Comparison of ENCODE assay signal across 18 cellular contexts in genomic region chr16:55330726-55331647, GRCh38. TPM values are rescaled to one million over a fixed set of nuclear protein-coding genes. Genes with fewer than 3 reads are reported as not detected.
DNase-seq lines count a peak whose midpoint lies in the region; ATAC-seq and TF ChIP-seq lines count a peak whose summit lies in the region.
"Had no signal": no experiment of that assay in that cellular context is flagged by ENCODE, and none has a peak within 500 bp of the region (broad histone marks: within the 10 kb centered on the region; RNA-seq: fewer than 3 reads in every experiment).

No MANE protein-coding gene starts in this region.

- H3K27ac Mint-ChIP-seq in WTC11 (no peak overlapping the region), neural progenitor cell (no peak overlapping the region)

- DNase-seq in WTC11 (ENCODE audit: low spot score) (peak; percentile 30), iPS DF 6.9 (ENCODE audit: low read depth, low spot score) (no peak), neural progenitor cell (ENCODE audit: low spot score) (peak; percentile 41), COLO668 (lab: John Stamatoyannopoulos, UW; ENCODE audit: unreplicated experiment) (no peak), cerebellum (ENCODE audit: low spot score) (no peak), uterus (no peak)
- DNase-seq: ACHN, amygdala, GF-D8, KBM-7, mammary epithelial cell, NCI-H1092 treated with DMSO at 0.1 percent for 48 hours, NCI-H748 treated with DMSO at 0.1 percent for 48 hours, nucleus accumbens had no signal

- H3K27me3 Mint-ChIP-seq in WTC11 (ENCODE audit: low read depth) (peaks cover 99% of the 10 kb centered on the region), neural progenitor cell (ENCODE audit: insufficient read depth, low read depth) (peaks cover 74% of the 10 kb centered on the region)

- H3K4me1 Mint-ChIP-seq in WTC11 = peaks cover 35% of the 10 kb centered on the region
- H3K4me1 Mint-ChIP-seq in neural progenitor cell = peaks cover 21% of the 10 kb centered on the region

- H3K9me3 ChIP-seq in BLaER1 (peaks cover 29% of the 10 kb centered on the region), iPS DF 6.9 (ENCODE audit: control insufficient read depth, insufficient read depth, low read length) (no peaks in the 10 kb centered on the region), neural progenitor cell (ENCODE audit: low read depth) (no peaks in the 10 kb centered on the region), uterus (no peaks in the 10 kb centered on the region)

- intact Hi-C loops in uterus (cut with DNase I; ENCODE audit: low total_unique reads) = no loop called here

- H4K20me1 ChIP-seq in BLaER1 = no peaks in the 10 kb centered on the region
- H4K20me1 ChIP-seq in neural progenitor cell (ENCODE audit: low read depth) = peaks cover 8% of the 10 kb centered on the region

- H3K9me3 Mint-ChIP-seq in WTC11 (no peaks in the 10 kb centered on the region), neural progenitor cell (peaks cover 9% of the 10 kb centered on the region)

- WGBS in iPS DF 6.9 (ENCODE audit: insufficient coverage, insufficient read length) = no CpG with 5 or more reads among the region's 54 CpGs

- peak overlapping the region; percentile 89 for H2AFZ ChIP-seq in neural progenitor cell (replicated peaks)

- H3K9ac ChIP-seq in BLaER1 (no peak overlapping the region; the same call in 1 of the 2 replicates), neural progenitor cell (no peak overlapping the region)

- ATAC-seq in WTC11 (peak; percentile 33), HG03442 (IDR thresholded peaks at IDR 0.05; ENCODE audit: unreplicated experiment) (no peak)

- H3K27me3 ChIP-seq in BLaER1 (no peaks in the 10 kb centered on the region), iPS DF 6.9 (ENCODE audit: control insufficient read depth, insufficient read depth, low read length) (peaks cover 79% of the 10 kb centered on the region), neural progenitor cell (peaks cover 100% of the 10 kb centered on the region), uterus (no peaks in the 10 kb centered on the region)

- CTCF ChIA-PET in WTC11 (lab: Charles Lee) = interaction anchor here (1.3 to 2.7 kb wide), 4 partner anchors 40 to 373 kb away, joined by 5 to 13 read pairs (median 8); no protein-coding TSS in a partner anchor

- H3K4me2 ChIP-seq in BLaER1 = peak overlapping the region; percentile 64
- peak overlapping the region; percentile 88 for H3K4me2 ChIP-seq in neural progenitor cell

- peaks cover 12% of the 10 kb centered on the region for H3F3A ChIP-seq in neural progenitor cell (ENCODE audit: low read depth)

- H3K79me2 ChIP-seq in neural progenitor cell (ENCODE audit: low read depth) = no peaks in the 10 kb centered on the region

- H3K4me1 ChIP-seq in BLaER1 (peaks cover 55% of the 10 kb centered on the region), iPS DF 6.9 (ENCODE audit: control insufficient read depth, insufficient read depth, low read length) (peaks cover 4% of the 10 kb centered on the region; the same call in 1 of the 2 replicates), neural progenitor cell (peaks cover 11% of the 10 kb centered on the region), uterus (no peaks in the 10 kb centered on the region)

- H3K36me3 Mint-ChIP-seq in WTC11 (no peaks in the 10 kb centered on the region), neural progenitor cell (no peaks in the 10 kb centered on the region)

- TF ChIP-seq POLR2A in uterus (IDR thresholded peaks at IDR 0.05) = no peak

- peak overlapping the region; percentile 77 for H3K4me3 Mint-ChIP-seq in WTC11
- peak overlapping the region; percentile 24 for H3K4me3 Mint-ChIP-seq in neural progenitor cell

- peak overlapping the region; percentile 52; the same call in 1 of the 2 replicates for H3K27ac ChIP-seq in BLaER1
- no peak overlapping the region for H3K27ac ChIP-seq in iPS DF 6.9 (ENCODE audit: low read length)
- no peak overlapping the region for H3K27ac ChIP-seq in neural progenitor cell
- no peak overlapping the region for H3K27ac ChIP-seq in uterus
- H3K27ac ChIP-seq: epithelial cell of prostate had no signal

- H3K36me3 ChIP-seq in BLaER1 = no peaks in the 10 kb centered on the region
- no peaks in the 10 kb centered on the region for H3K36me3 ChIP-seq in iPS DF 6.9 (ENCODE audit: control insufficient read depth, insufficient read depth, low read length)
- H3K36me3 ChIP-seq in neural progenitor cell = no peaks in the 10 kb centered on the region
- no peaks in the 10 kb centered on the region for H3K36me3 ChIP-seq in uterus

- H3K4me3 ChIP-seq in BLaER1 (peak overlapping the region; percentile 37; the same call in 1 of the 2 replicates), iPS DF 6.9 (ENCODE audit: low read length) (peak overlapping the region; percentile 37; the same call in 1 of the 2 replicates), neural progenitor cell (peak overlapping the region; percentile 51), uterus (no peak overlapping the region)

- POLR2A ChIA-PET in WTC11 (lab: Charles Lee) = interaction anchor here (0.6 kb wide), 1 partner anchor 395 kb away, joined by 3 read pairs; no protein-coding TSS in a partner anchor

- TF ChIP-seq CTCF in WTC11 (IDR thresholded peaks at IDR 0.05) = no peak
- no peak for TF ChIP-seq CTCF in neural progenitor cell (IDR thresholded peaks at IDR 0.05)
- TF ChIP-seq CTCF in uterus (IDR thresholded peaks at IDR 0.05) = no peak

TF ChIP-seq in WTC11, 78 proteins besides CTCF, POLR2A, EP300 and RAD21:
- TF ChIP-seq NFYB (CRISPR knock-in tag; conservative IDR thresholded peaks at IDR 0.05; ENCODE audit: low read depth) = peak; percentile 63
- TF ChIP-seq MLX (CRISPR knock-in tag; IDR thresholded peaks at IDR 0.05) = no peak
TF ChIP-seq in WTC11: peak in this region for 1.

RNA-seq across cellular contexts. Expression of gene IRX6, which starts 7.0 kb away (rescaled TPM):
- total RNA-seq in WTC11 (2021) = 0.14 to 0.23 TPM (median 0.22 TPM) in 3 replicates
- total RNA-seq in neural progenitor cell (ENCODE audit: low replicate concordance) = not detected in 2 replicates
- total RNA-seq in cerebellum = 1.00 TPM
- under 1 TPM in 1 of 4 donors, not detected in 3; 0.14 TPM for total RNA-seq in uterus
- total RNA-seq: activated CD8-positive, alpha-beta memory T cell treated with anti-CD3 and anti-CD28 coated beads for 36 hours; mammary epithelial cell had no signal

Comparison
In these comparisons a context has a peak if more than half of its experiments do, and no peak if none do; other contexts are left out.
1. H3K4me3 ChIP-seq: peak in BLaER1 (single experiment), iPS DF 6.9 (single experiment) and neural progenitor cell (single experiment); none in uterus (0 of 2).
2. DNase-seq: peak in WTC11 (single experiment) and neural progenitor cell (single experiment); none in iPS DF 6.9 (single experiment), COLO668 (single experiment), cerebellum (single experiment) and uterus (0 of 2).